ENCODE assay signal across 14 cellular contexts in genomic region chr2:187525164-187525900, GRCh38. TPM values are rescaled to one million over a fixed set of nuclear protein-coding genes. Genes with fewer than 3 reads are reported as not detected.
"Had no signal": no experiment of that assay in that cellular context is flagged by ENCODE, and none has a peak within 500 bp of the region (broad histone marks: within the 10 kb centered on the region; RNA-seq: fewer than 3 reads in every experiment).

No MANE protein-coding gene starts in this region.

- H3K9me3 ChIP-seq: thoracic aorta had no signal

- H3K4me3 ChIP-seq: thoracic aorta had no signal

- H3K4me1 Mint-ChIP-seq: activated naive CD8-positive, alpha-beta T cell treated with anti-CD3 and anti-CD28 coated beads, Interleukin-2, amount 10 ng/mL, durations not matched to agents 7 days and 5 days had no signal

- H3K27ac Mint-ChIP-seq: activated naive CD8-positive, alpha-beta T cell treated with anti-CD3 and anti-CD28 coated beads, Interleukin-2, amount 10 ng/mL, durations not matched to agents 7 days and 5 days; activated T-helper 1 cell treated with anti-CD3 and anti-CD28 coated beads, Interleukin-12 subunit alpha, Interleukin-12 subunit beta, Interleukin-2, Interleukin-4 antibody, amounts not matched to agents 30 ng/mL and 10 ng/mL and 1 ng/mL, durations not matched to agents 14 hours and 24 hours and 36 hours; effector memory CD8-positive, alpha-beta T cell; nephron had no signal

- H3K4me3 Mint-ChIP-seq: activated naive CD8-positive, alpha-beta T cell treated with anti-CD3 and anti-CD28 coated beads, Interleukin-2, amount 10 ng/mL, durations not matched to agents 7 days and 5 days; activated T-helper 1 cell treated with anti-CD3 and anti-CD28 coated beads, Interleukin-12 subunit alpha, Interleukin-12 subunit beta, Interleukin-2, Interleukin-4 antibody, amounts not matched to agents 30 ng/mL and 10 ng/mL and 1 ng/mL, durations not matched to agents 14 hours and 24 hours and 36 hours; effector memory CD8-positive, alpha-beta T cell; nephron had no signal

- H3K36me3 Mint-ChIP-seq: activated naive CD8-positive, alpha-beta T cell treated with anti-CD3 and anti-CD28 coated beads, Interleukin-2, amount 10 ng/mL, durations not matched to agents 7 days and 5 days had no signal

- H3K27me3 Mint-ChIP-seq: activated naive CD8-positive, alpha-beta T cell treated with anti-CD3 and anti-CD28 coated beads, Interleukin-2, amount 10 ng/mL, durations not matched to agents 7 days and 5 days; effector memory CD8-positive, alpha-beta T cell had no signal

- H3K36me3 ChIP-seq: thoracic aorta had no signal

- DNase-seq: activated naive CD8-positive, alpha-beta T cell treated with anti-CD3 and anti-CD28 coated beads, Interleukin-2, amount 10 ng/mL, durations not matched to agents 7 days and 5 days; cerebellar nuclear complex; dermis blood vessel endothelial cell; effector memory CD8-positive, alpha-beta T cell; erythroblast; hippocampal formation; stimulated activated CD4-positive, alpha-beta T cell treated with anti-CD3 and anti-CD28 coated beads, Interleukin-12 subunit alpha, Interleukin-12 subunit beta, amount 100 ng/mL, for 4 hours; stimulated activated CD4-positive, alpha-beta T cell treated with anti-CD3 and anti-CD28 coated beads, Interleukin-2, amount 100 ng/mL, for 24 hours had no signal

- H3K9me3 Mint-ChIP-seq: activated naive CD8-positive, alpha-beta T cell treated with anti-CD3 and anti-CD28 coated beads, Interleukin-2, amount 10 ng/mL, durations not matched to agents 7 days and 5 days; activated T-helper 1 cell treated with anti-CD3 and anti-CD28 coated beads, Interleukin-12 subunit alpha, Interleukin-12 subunit beta, Interleukin-2, Interleukin-4 antibody, amounts not matched to agents 30 ng/mL and 10 ng/mL and 1 ng/mL, durations not matched to agents 14 hours and 24 hours and 36 hours; effector memory CD8-positive, alpha-beta T cell; nephron had no signal

- ATAC-seq: activated CD4-positive, CD25-positive, alpha-beta regulatory T cell treated with anti-CD3 and anti-CD28 coated beads, Interleukin-2, amount 50 U/mL, for 24 hours; effector memory CD8-positive, alpha-beta T cell; left lobe of liver had no signal

RNA-seq across cellular contexts. Expression of gene TFPI, which starts 28.9 kb away (rescaled TPM):
- total RNA-seq: activated CD8-positive, alpha-beta memory T cell treated with anti-CD3 and anti-CD28 coated beads for 36 hours had no signal
